In genomic region chrX:46837543-46838481, GRCh38 we compare ENCODE assay signal across 8 cellular contexts. TPM values are rescaled to one million over a fixed set of nuclear protein-coding genes. Genes with fewer than 3 reads are reported as not detected.
DNase-seq lines count a peak whose midpoint lies in the region; ATAC-seq, FAIRE-seq and TF ChIP-seq lines count a peak whose summit lies in the region.

No MANE protein-coding gene starts in this region.

- peaks cover 0 to 11% (median 0%) of the 10 kb centered on the region in 11 donors for H3K9me3 ChIP-seq in heart right ventricle
- H3K9me3 ChIP-seq in astrocyte (ENCODE audit: insufficient read depth, low read depth, low read length) = no peaks in the 10 kb centered on the region
- H3K9me3 ChIP-seq in thyroid gland = no peaks in the 10 kb centered on the region

- peaks cover 52% of the 10 kb centered on the region for H3K79me2 ChIP-seq in astrocyte (ENCODE audit: insufficient read depth, low read length)

- peak overlapping the region; percentile 54 to 84 (median 78) for H3K4me3 ChIP-seq in heart right ventricle
- H3K4me3 ChIP-seq in astrocyte (ENCODE audit: insufficient read depth, low read depth, low read length) = peak overlapping the region; percentile 96
- peak overlapping the region in 2 of 3 donors; percentile 40 to 55 for H3K4me3 ChIP-seq in thyroid gland (replicated peaks in 1 of 3)

- H3K4me1 Mint-ChIP-seq in astrocyte (ENCODE audit: low read depth, unreplicated experiment) = peaks cover 5% of the 10 kb centered on the region

- H3K27ac ChIP-seq in heart right ventricle (peak overlapping the region; percentile 64 to 93 (median 88)), astrocyte (ENCODE audit: low read depth, low read length) (peak overlapping the region; percentile 90), thyroid gland (peak overlapping the region; percentile 55 to 80 (median 75))

- 3 to 4% methylated on average over 20 of the region's 20 CpGs for WGBS in heart right ventricle, 2 donors
- WGBS in thyroid gland, 2 donors = 5 to 7% methylated on average over 19 to 20 of the region's 20 CpGs

- peak overlapping the region; percentile 98 for H3K4me3 Mint-ChIP-seq in astrocyte (ENCODE audit: unreplicated experiment)

- TF ChIP-seq CTCF in heart right ventricle (IDR thresholded peaks at IDR 0.05) = no peak
- TF ChIP-seq CTCF in astrocyte (IDR thresholded peaks at IDR 0.05; ENCODE audit: insufficient read depth, low read depth, low read length) = no peak
- no peak for TF ChIP-seq CTCF in thyroid gland (IDR thresholded peaks at IDR 0.05)

- no peaks in the 10 kb centered on the region for H3K36me3 Mint-ChIP-seq in astrocyte (ENCODE audit: low read depth, unreplicated experiment)

- H3K27me3 Mint-ChIP-seq in astrocyte (ENCODE audit: low read depth, unreplicated experiment) = no peaks in the 10 kb centered on the region

- ATAC-seq in heart right ventricle (peak in 1 of 8 donors; percentile 4), left ventricle myocardium superior (no peak), left colon (peak; percentile 60), GM18519 (IDR thresholded peaks at IDR 0.05; ENCODE audit: low FRiP score, unreplicated experiment) (no peak), GM21367 (IDR thresholded peaks at IDR 0.05; ENCODE audit: unreplicated experiment) (no peak)

- DNase-seq in heart right ventricle (no peak), left ventricle myocardium superior (no peak), NCI-H526 treated with DMSO at 0.1 percent for 48 hours (lab: John Stamatoyannopoulos, UW) (peak; percentile 28), astrocyte (ENCODE audit: low read depth) (peak; percentile 25), left colon (no peak), thyroid gland (no peak)

- intact Hi-C loops in heart right ventricle (cut with DNase I) (loop anchor here in 1 of 10 donors (10.0 kb wide), 1 partner anchor 47 kb away; no protein-coding TSS in a partner anchor), left ventricle myocardium superior (cut with micrococcal nuclease) (no loop called here), left colon (cut with DNase I, micrococcal nuclease) (no loop called here), thyroid gland (cut with DNase I) (no loop called here)

- TF ChIP-seq POLR2A in thyroid gland (IDR thresholded peaks at IDR 0.05) = no peak

- H4K20me1 ChIP-seq in astrocyte (ENCODE audit: insufficient read depth, low read length) = no peaks in the 10 kb centered on the region

- H3K9ac ChIP-seq in astrocyte (ENCODE audit: low read length) = peak overlapping the region; percentile 98

- H2AFZ ChIP-seq in astrocyte (ENCODE audit: low read depth, low read length) = peak overlapping the region; percentile 73

- H3K4me1 ChIP-seq in heart right ventricle = peaks cover 0 to 44% (median 17%) of the 10 kb centered on the region in 9 donors
- peaks cover 14% of the 10 kb centered on the region for H3K4me1 ChIP-seq in astrocyte (ENCODE audit: insufficient read depth, low read length)
- peaks cover 0 to 2% of the 10 kb centered on the region in 2 donors for H3K4me1 ChIP-seq in thyroid gland

- H3K9me3 Mint-ChIP-seq in astrocyte (ENCODE audit: unreplicated experiment) = no peaks in the 10 kb centered on the region

- no peaks in the 10 kb centered on the region for H3K36me3 ChIP-seq in heart right ventricle
- peaks cover 2% of the 10 kb centered on the region for H3K36me3 ChIP-seq in astrocyte (ENCODE audit: insufficient read depth, low read length)
- no peaks in the 10 kb centered on the region for H3K36me3 ChIP-seq in thyroid gland

- peak overlapping the region; percentile 96 for H3K27ac Mint-ChIP-seq in astrocyte (ENCODE audit: unreplicated experiment)

- H3K27me3 ChIP-seq in heart right ventricle (no peaks in the 10 kb centered on the region), astrocyte (ENCODE audit: insufficient read depth, low read length) (no peaks in the 10 kb centered on the region), thyroid gland (no peaks in the 10 kb centered on the region)

- FAIRE-seq in astrocyte (lab: Jason Lieb, UNC) = peak; percentile 64

- H3K4me2 ChIP-seq in astrocyte (ENCODE audit: low read length) = peak overlapping the region; percentile 86

RNA-seq across cellular contexts. Expression of gene RP2, which starts 1.0 kb away (rescaled TPM):
- 1 to 10 TPM; 2.4 to 5.8 (median 2.9) TPM for total RNA-seq in heart right ventricle
- polyA plus RNA-seq in heart right ventricle = 1 to 10 TPM; 2.2 to 3.2 TPM
- total RNA-seq in left ventricle myocardium superior = 3.1 TPM
- 18.5 and 20.5 TPM in 2 replicates for total RNA-seq in astrocyte
- 10 to 100 TPM; 16.2 to 18.0 TPM for total RNA-seq in left colon
- total RNA-seq in thyroid gland = 10 to 100 TPM in 2 of 4 donors, 1 to 10 TPM in 2; 7.5 to 12.9 (median 10.1) TPM

Comparison
In these comparisons a context has a peak if more than half of its experiments do, and no peak if none do; other contexts are left out.
1. DNase-seq: peak in NCI-H526 treated with DMSO at 0.1 percent for 48 hours (single experiment) and astrocyte (single experiment); none in heart right ventricle (0 of 2), left ventricle myocardium superior (single experiment), left colon (0 of 2) and thyroid gland (0 of 2).
2. Peak in every context shown above with its lines, with median percentiles within 50 percentile points of each other: H3K27ac ChIP-seq and H3K4me3 ChIP-seq.